ENCODE assay signal across 8 cellular contexts in genomic region chr7:118114175-118114574, GRCh38.
"Had no signal": no experiment of that assay in that cellular context is flagged by ENCODE, and none has a peak within 500 bp of the region (broad histone marks: within the 10 kb centered on the region; RNA-seq: fewer than 3 reads in every experiment).

No MANE protein-coding gene starts in this region.

- H3K36me3 Mint-ChIP-seq: IgD-negative memory B cell had no signal

- ATAC-seq: HepG2 had no signal

- H3K27ac ChIP-seq: HL-60, KMS-11 had no signal

- DNase-seq: IMR-90, KBM-7, KG1 had no signal

- FAIRE-seq: HepG2, HTR-8/SVneo had no signal

- H3K4me2 ChIP-seq: KMS-11 had no signal

- H3K27ac Mint-ChIP-seq: IgD-negative memory B cell had no signal

- H3K4me3 Mint-ChIP-seq: IgD-negative memory B cell had no signal

- H3K4me1 Mint-ChIP-seq: IgD-negative memory B cell had no signal

- H3K9ac ChIP-seq: KMS-11 had no signal
